ENCODE assay signal across 9 cellular contexts in genomic region chr2:237512774-237513466, GRCh38. TPM values are rescaled to one million over a fixed set of nuclear protein-coding genes. Genes with fewer than 3 reads are reported as not detected.
DNase-seq lines count a peak whose midpoint lies in the region; ATAC-seq, FAIRE-seq and TF ChIP-seq lines count a peak whose summit lies in the region.
"Had no signal": no experiment of that assay in that cellular context is flagged by ENCODE, and none has a peak within 500 bp of the region (broad histone marks: within the 10 kb centered on the region; RNA-seq: fewer than 3 reads in every experiment).

No MANE protein-coding gene starts in this region.

- POLR2A ChIA-PET in WTC11 (lab: Charles Lee), result interaction anchor here (0.7 to 1.7 kb wide), 5 partner anchors 14 to 78 kb away, joined by 3 to 11 read pairs (median 3); partner anchors contain the start of gene RAB17

- H3K36me3 Mint-ChIP-seq in HFFc6 (ENCODE audit: low read depth) (peaks cover 28% of the 10 kb centered on the region), WTC11 (no peaks in the 10 kb centered on the region)

- dilution Hi-C loops in keratinocyte (cut with MboI; ENCODE audit: extremely low pct_ligation_motif_present, low sequenced_read_pairs), result no loop called here

- H3K4me1 Mint-ChIP-seq in HFFc6 (ENCODE audit: low read depth) (peaks cover 31% of the 10 kb centered on the region), WTC11 (peaks cover 12% of the 10 kb centered on the region)

- H3K36me3 ChIP-seq in bronchial epithelial cell (ENCODE audit: control insufficient read depth, insufficient read depth, low read length), result peaks cover 2% of the 10 kb centered on the region
- H3K36me3 ChIP-seq in keratinocyte (ENCODE audit: control insufficient read depth in 2 of 2, extremely low read depth in 1 of 2, insufficient read depth in 2 of 2, low read length in 2 of 2), result no peaks in the 10 kb centered on the region

- CTCF ChIA-PET in WTC11 (lab: Charles Lee), result interaction anchor here (0.6 to 10.4 kb wide), 96 partner anchors 8 to 627 kb away, joined by 3 to 385 read pairs (median 5); partner anchors contain the start of genes COL6A3, MLPH and PRLH

- H3K4me3 ChIP-seq in bronchial epithelial cell (ENCODE audit: low read depth, low read length), result no peak overlapping the region
- H3K4me3 ChIP-seq in keratinocyte (ENCODE audit: control insufficient read depth in 2 of 3, extremely low read depth in 1 of 3, insufficient read depth in 2 of 3, low read depth in 1 of 3, low read length in 3 of 3), result no peak overlapping the region

- peaks cover 2% of the 10 kb centered on the region; the same call in 1 of the 2 replicates for H3K27me3 Mint-ChIP-seq in HFFc6 (ENCODE audit: insufficient read depth)
- no peaks in the 10 kb centered on the region; the same call in 1 of the 2 replicates for H3K27me3 Mint-ChIP-seq in WTC11 (ENCODE audit: low read depth)

- H3K27ac ChIP-seq in keratinocyte (ENCODE audit: control insufficient read depth, insufficient read depth, low read length), result no peak overlapping the region

- no peaks in the 10 kb centered on the region for H3K27me3 ChIP-seq in bronchial epithelial cell (ENCODE audit: control insufficient read depth, insufficient read depth, low read length)
- no peaks in the 10 kb centered on the region for H3K27me3 ChIP-seq in keratinocyte (ENCODE audit: control insufficient read depth, extremely low read depth, insufficient read depth, low read length)

- DNase-seq in COR-L47 (lab: John Stamatoyannopoulos, UW) (peak; percentile 75), HFFc6 (peak; percentile 72), NCI-H226 (peak; percentile 69), WTC11 (ENCODE audit: low spot score) (peak; percentile 92), bronchial epithelial cell (ENCODE audit: low read depth) (peak; percentile 72), keratinocyte (ENCODE audit: low read depth, low spot score) (peak; percentile 62)
- DNase-seq in stimulated activated CD4-positive, alpha-beta T cell treated with anti-CD3 and anti-CD28 coated beads, Interleukin-15, amount 100 ng/mL, for 24 hours, result peak; percentile 85

- H3K9ac ChIP-seq in keratinocyte (ENCODE audit: control insufficient read depth, extremely low read depth, insufficient read depth, low read length), result no peak overlapping the region

- H3K4me2 ChIP-seq in keratinocyte (ENCODE audit: control insufficient read depth, extremely low read depth, insufficient read depth, low read depth, low read length), result no peak overlapping the region

- no peaks in the 10 kb centered on the region for H3K9me1 ChIP-seq in keratinocyte (ENCODE audit: control insufficient read depth, extremely low read depth, insufficient read depth, low read length)

- H3K9me3 ChIP-seq in keratinocyte (ENCODE audit: control insufficient read depth, low read depth, low read length), result no peaks in the 10 kb centered on the region

- H2AFZ ChIP-seq in keratinocyte (ENCODE audit: control insufficient read depth, low read length), result no peak overlapping the region

- no peaks in the 10 kb centered on the region for H3K79me2 ChIP-seq in keratinocyte (ENCODE audit: control insufficient read depth, insufficient read depth, low read length)

- H3K4me1 ChIP-seq in keratinocyte (ENCODE audit: control insufficient read depth, extremely low read depth, insufficient read depth, low read length), result no peaks in the 10 kb centered on the region

- no peaks in the 10 kb centered on the region for H3K9me3 Mint-ChIP-seq in HFFc6
- H3K9me3 Mint-ChIP-seq in WTC11, result peaks cover 4% of the 10 kb centered on the region

- ATAC-seq in WTC11 (peak; percentile 87), HG02970 (IDR thresholded peaks at IDR 0.05; ENCODE audit: low FRiP score, unreplicated experiment) (no peak)

- H3K27ac Mint-ChIP-seq in HFFc6 (peak overlapping the region; percentile 31; the same call in 1 of the 2 replicates), WTC11 (no peak overlapping the region)

- no peak for FAIRE-seq in bronchial epithelial cell (lab: Jason Lieb, UNC)
- FAIRE-seq in keratinocyte (lab: Jason Lieb, UNC), result no peak

- TF ChIP-seq CTCF in HFFc6 (IDR thresholded peaks at IDR 0.05) (peak; percentile 96), WTC11 (IDR thresholded peaks at IDR 0.05) (peak; percentile 94), bronchial epithelial cell (IDR thresholded peaks at IDR 0.05; ENCODE audit: insufficient read depth, low read length, severe bottlenecking) (peak; percentile 93), keratinocyte (optimal IDR thresholded peaks at IDR 0.05 in 1 of 3, IDR thresholded peaks at IDR 0.05 in 1 of 3, conservative IDR thresholded peaks at IDR 0.05 in 1 of 3; ENCODE audit: extremely low read depth in 1 of 3, insufficient read depth in 2 of 3, low read length in 3 of 3) (peak; percentile 89 to 95 (median 92))

- no peak overlapping the region for H3K4me3 Mint-ChIP-seq in HFFc6
- H3K4me3 Mint-ChIP-seq in WTC11, result no peak overlapping the region

- H4K20me1 ChIP-seq in keratinocyte (ENCODE audit: control insufficient read depth, extremely low read depth, insufficient read depth, low read length), result no peaks in the 10 kb centered on the region

TF ChIP-seq in WTC11, 78 proteins besides CTCF, POLR2A, EP300 and RAD21:
- TF ChIP-seq ETV6 (CRISPR knock-in tag; IDR thresholded peaks at IDR 0.05) (no peak), ZNF423 (CRISPR knock-in tag; IDR thresholded peaks at IDR 0.05) (peak; percentile 37), ZNF138 (CRISPR knock-in tag; conservative IDR thresholded peaks at IDR 0.05) (no peak), FOXJ3 (CRISPR knock-in tag; IDR thresholded peaks at IDR 0.05; ENCODE audit: borderline replicate concordance) (no peak), E2F4 (CRISPR knock-in tag; IDR thresholded peaks at IDR 0.05; ENCODE audit: borderline replicate concordance, low read depth) (no peak), GABPB1 (CRISPR knock-in tag; IDR thresholded peaks at IDR 0.05) (peak; percentile 50; the same call in 1 of the 2 replicates), ZNF671 (CRISPR knock-in tag; IDR thresholded peaks at IDR 0.05) (no peak), ZNF425 (CRISPR knock-in tag; conservative IDR thresholded peaks at IDR 0.05) (0 out of 2 replicates have a peak, but pooled peaks have one; percentile 41), USF2 (CRISPR knock-in tag; IDR thresholded peaks at IDR 0.05) (no peak), MAX (CRISPR knock-in tag; IDR thresholded peaks at IDR 0.05) (no peak)

RNA-seq across cellular contexts. Expression of gene MLPH, which starts 25.9 kb away (rescaled TPM):
- total RNA-seq in HFFc6 (2021; fragmentation: NEBNext Ultra II Directional; extraction: Animal tissue kit (Norgen Biotek cat#: 25700)), result 10 to 100 TPM; 32.0 to 44.1 (median 41.0) TPM
- total RNA-seq in WTC11 (2021) (7.7 to 10.3 TPM (median 9.7 TPM) in 3 replicates), bronchial epithelial cell (6.6 and 14.7 TPM in 2 replicates)
- 0.67 to 1.8 TPM (median 1.0 TPM) in 3 replicates for polyA plus RNA-seq in keratinocyte
- 3.4 TPM for polyA plus RNA-seq in keratinocyte (2011; ENCODE audit: low read depth)
- polyA plus RNA-seq in keratinocyte (2011; cell fraction: cytosol; rRNA removed), result 0.67 and 0.70 TPM in 2 replicates
- polyA plus RNA-seq in keratinocyte (2011; cell fraction: nucleus; rRNA removed), result 2.4 and 2.5 TPM in 2 replicates
- 0.83 and 5.8 TPM in 2 replicates for polyA plus RNA-seq in keratinocyte (2012; ENCODE audit: low replicate concordance)
- 1.9 to 3.7 TPM (median 3.0 TPM) in 3 replicates for polyA minus RNA-seq in keratinocyte
- polyA minus RNA-seq in keratinocyte (2011; cell fraction: cytosol; rRNA and poly(A)+ RNA removed), result 3.5 TPM
- polyA minus RNA-seq in keratinocyte (2011; cell fraction: nucleus; rRNA and poly(A)+ RNA removed), result 1.3 and 1.6 TPM in 2 replicates
- total RNA-seq: T-helper 1 cell treated with Interleukin-12 subunit alpha and Interleukin-12 subunit beta and Interleukin-4 antibody, amounts not matched to agents 30 ng/mL and 1 ng/mL, for 36 hours had no signal

RNA-seq across cellular contexts. Expression of gene PRLH, which starts 53.5 kb away (rescaled TPM):
- total RNA-seq in HFFc6 (2021; fragmentation: NEBNext Ultra II Directional; extraction: Animal tissue kit (Norgen Biotek cat#: 25700)), result not detected
- total RNA-seq in WTC11 (2021) (not detected in 3 replicates), bronchial epithelial cell (not detected in 2 replicates)
- not detected in 3 replicates for polyA plus RNA-seq in keratinocyte
- not detected for polyA plus RNA-seq in keratinocyte (2011; ENCODE audit: low read depth)
- polyA plus RNA-seq in keratinocyte (2011; cell fraction: cytosol; rRNA removed), result not detected in 2 replicates
- polyA plus RNA-seq in keratinocyte (2011; cell fraction: nucleus; rRNA removed), result not detected in 2 replicates
- polyA plus RNA-seq in keratinocyte (2012; ENCODE audit: low replicate concordance), result not detected in 2 replicates
- polyA minus RNA-seq in keratinocyte, result not detected in 3 replicates
- not detected for polyA minus RNA-seq in keratinocyte (2011; cell fraction: cytosol; rRNA and poly(A)+ RNA removed)
- polyA minus RNA-seq in keratinocyte (2011; cell fraction: nucleus; rRNA and poly(A)+ RNA removed), result not detected in 2 replicates
- total RNA-seq: T-helper 1 cell treated with Interleukin-12 subunit alpha and Interleukin-12 subunit beta and Interleukin-4 antibody, amounts not matched to agents 30 ng/mL and 1 ng/mL, for 36 hours had no signal
